Comparison of ENCODE assay signal across 8 cellular contexts in the genomic region with DNA sequence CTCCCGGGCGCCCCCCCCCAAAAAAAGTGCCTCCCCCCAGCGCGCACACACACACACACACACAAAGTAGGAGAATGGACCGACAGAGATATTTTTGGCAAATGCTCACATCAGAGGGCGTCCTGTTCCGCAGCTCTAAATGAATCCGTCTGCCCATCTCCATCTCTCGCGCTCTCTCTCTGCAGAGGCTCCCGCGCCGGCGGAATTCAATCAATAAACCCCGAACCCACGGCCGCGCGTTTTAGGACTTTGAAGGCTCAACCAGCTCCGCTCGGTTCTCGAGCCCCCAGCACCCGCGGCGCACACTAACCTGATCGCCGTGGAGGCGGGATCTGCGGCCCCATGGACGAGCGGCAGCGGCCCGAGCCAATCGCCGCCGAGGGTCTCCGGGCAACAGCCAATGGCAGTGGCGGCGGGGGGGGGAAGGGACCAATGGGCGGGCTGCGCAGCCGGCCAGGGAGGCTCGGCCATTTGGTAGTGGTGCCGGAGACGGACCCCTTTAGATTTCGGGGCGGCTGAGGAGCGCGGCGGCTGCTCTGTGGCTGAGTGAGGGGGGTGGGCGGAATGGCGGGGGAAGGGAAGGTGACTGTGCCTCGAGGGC. TPM values are rescaled to one million over a fixed set of nuclear protein-coding genes. Genes with fewer than 3 reads are reported as not detected.
DNase-seq lines count a peak whose midpoint lies in the region; ATAC-seq and TF ChIP-seq lines count a peak whose summit lies in the region.

A gene (minus strand): TSS at position 307 of the 601 bp plus-strand sequence. CDS start 144 bp downstream, at position 163.

- H3K4me3 ChIP-seq in kidney epithelial cell (ENCODE audit: low read depth, low read length): peak within 1 kb of the TSS; percentile 79

- no peaks in the 10 kb centered on the region for H3K27me3 ChIP-seq in kidney epithelial cell (ENCODE audit: control insufficient read depth, insufficient read depth, low read length)

- TF ChIP-seq POLR2A in GM18951 (IDR thresholded peaks at IDR 0.05; ENCODE audit: extremely low read depth, insufficient read depth, insufficient read length): peak; percentile 62

- peak; percentile 70 for ATAC-seq in HG03280 (IDR thresholded peaks at IDR 0.05; ENCODE audit: unreplicated experiment)

- no peak for TF ChIP-seq CTCF in kidney epithelial cell (IDR thresholded peaks at IDR 0.05; ENCODE audit: insufficient read depth, low read length, poor library complexity, severe bottlenecking)

- in situ Hi-C loops in GM18951 (cut with MboI; ENCODE audit: low sequenced_read_pairs, unreplicated experiment): no loop called here

- peak; percentile 100 for DNase-seq in AG08395 (ENCODE audit: low spot score)
- DNase-seq in NCI-H510A (lab: John Stamatoyannopoulos, UW): peak; percentile 76
- peak; percentile 93 for DNase-seq in activated CD4-positive, alpha-beta T cell treated with anti-CD3 and anti-CD28 coated beads for 1 hour
- DNase-seq in cerebellar nuclear complex (lab: John Stamatoyannopoulos, UW): peak; percentile 31 to 65
- DNase-seq in kidney epithelial cell (ENCODE audit: low read depth): peak; percentile 42
- peak; percentile 93 to 96 for DNase-seq in stimulated activated CD4-positive, alpha-beta T cell treated with anti-CD3 and anti-CD28 coated beads, Interleukin-15, amount 100 ng/mL, for 48 hours (ENCODE audit: low read depth in 2 of 2)

- H3K36me3 ChIP-seq in kidney epithelial cell (ENCODE audit: control insufficient read depth, insufficient read depth, low read length): no peaks in the 10 kb centered on the region

RNA-seq across cellular contexts. Expression of the gene that starts here (rescaled TPM):
- 46.8 and 50.9 TPM in 2 replicates for total RNA-seq in kidney epithelial cell

Comparison
In these comparisons a context has a peak if more than half of its experiments do, and no peak if none do; other contexts are left out.
1. Peak in every context shown above with its lines: DNase-seq, ATAC-seq and H3K4me3 ChIP-seq.
2. DNase-seq: peak in every context shown above with its lines; median percentile 100 in AG08395; 94 in stimulated activated CD4-positive, alpha-beta T cell treated with anti-CD3 and anti-CD28 coated beads, Interleukin-15, amount 100 ng/mL, for 48 hours; 93 in activated CD4-positive, alpha-beta T cell treated with anti-CD3 and anti-CD28 coated beads for 1 hour; 76 in NCI-H510A; 48 in cerebellar nuclear complex; 42 in kidney epithelial cell.